ENCODE assay signal across 14 cellular contexts in the genomic region with DNA sequence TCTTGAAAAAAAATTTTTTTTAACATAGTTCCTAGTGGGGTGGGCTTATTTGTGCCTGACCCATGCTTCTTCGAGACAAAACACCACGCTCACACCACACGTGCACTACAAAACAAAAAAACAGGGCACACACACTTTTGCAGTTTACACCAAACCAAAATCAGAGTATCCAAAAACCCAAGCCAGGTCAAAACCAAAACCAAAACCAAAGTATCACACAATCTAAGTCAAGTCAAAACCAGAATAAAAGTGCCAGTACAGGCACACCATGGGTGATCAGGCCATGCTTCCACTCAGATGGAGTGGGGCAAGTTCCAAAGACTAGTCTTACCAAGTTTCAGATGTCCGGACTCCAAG. TPM values are rescaled to one million over a fixed set of nuclear protein-coding genes. Genes with fewer than 3 reads are reported as not detected.
DNase-seq lines count a peak whose midpoint lies in the region; ATAC-seq and TF ChIP-seq lines count a peak whose summit lies in the region.
"Not testable (repeated sequence)": the region's sequence is repeated elsewhere in the genome, so short reads cannot be mapped to it uniquely, and the experiment has no call there.
"Had no signal": no experiment of that assay in that cellular context is flagged by ENCODE, and none has a peak within 500 bp of the region (broad histone marks: within the 10 kb centered on the region; RNA-seq: fewer than 3 reads in every experiment).

No MANE protein-coding gene starts in this region.

- TF ChIP-seq POLR2A in tibial nerve (IDR thresholded peaks at IDR 0.05) = not testable (repeated sequence)

- peak; percentile 21 for DNase-seq in OCI-M1 (lab: John Stamatoyannopoulos, UW)
- peak; percentile 4 for DNase-seq in activated effector memory CD4-positive, alpha-beta T cell treated with anti-CD3 and anti-CD28 coated beads, Interleukin-2, amount 50 U/mL, for 16 hours
- DNase-seq in epithelial cell of prostate (ENCODE audit: low read depth, low spot score); right cardiac atrium; tibial nerve (ENCODE audit: low spot score in 2 of 2): not testable (repeated sequence)

- H3K36me3 ChIP-seq in mucosa of stomach (ENCODE audit: control insufficient read depth, insufficient read depth, low read length); skeletal muscle tissue (ENCODE audit: control insufficient read depth in 3 of 3, insufficient read depth in 3 of 3, low read length in 3 of 3); tibial nerve: not testable (repeated sequence)

- H3K27me3 ChIP-seq in right cardiac atrium (ENCODE audit: control insufficient read depth, insufficient read depth); mucosa of stomach (ENCODE audit: control insufficient read depth, insufficient read depth, low read length); skeletal muscle tissue (ENCODE audit: control insufficient read depth in 3 of 3, insufficient read depth in 3 of 3, low read length in 3 of 3); tibial nerve: not testable (repeated sequence)

- H3K27ac ChIP-seq in epithelial cell of prostate (peak overlapping the region; percentile 90), right cardiac atrium (ENCODE audit: low read length) (peak overlapping the region; percentile 5), skeletal muscle tissue (ENCODE audit: low read depth, low read length) (peak overlapping the region; percentile 66), tibial nerve (peak overlapping the region; percentile 20 to 82 (median 69))

- H3K4me3 ChIP-seq in GM08714 (ENCODE audit: low read length) = peak overlapping the region; percentile 58
- peak overlapping the region; percentile 32 for H3K4me3 ChIP-seq in right cardiac atrium (ENCODE audit: low read length)
- peak overlapping the region; percentile 15 for H3K4me3 ChIP-seq in mucosa of stomach (ENCODE audit: low read length)
- peak overlapping the region; percentile 45 to 66 (median 60) for H3K4me3 ChIP-seq in skeletal muscle tissue (ENCODE audit: low read length in 3 of 3)
- peak overlapping the region in 3 of 4 donors; percentile 7 to 31 (median 19) for H3K4me3 ChIP-seq in tibial nerve

- H3K4me1 ChIP-seq in right cardiac atrium (ENCODE audit: control insufficient read depth, insufficient read depth, low read length); skeletal muscle tissue (ENCODE audit: control insufficient read depth in 3 of 3, insufficient read depth in 3 of 3, low read length in 3 of 3); tibial nerve: not testable (repeated sequence)
- H3K4me1 ChIP-seq in mucosa of stomach (ENCODE audit: control insufficient read depth, insufficient read depth, low read length) = peaks cover 14% of the 10 kb centered on the region

- TF ChIP-seq EP300 in tibial nerve (IDR thresholded peaks at IDR 0.05) = not testable (repeated sequence)

- intact Hi-C loops in right cardiac atrium (cut with DNase I) = not testable (repeated sequence)

- ATAC-seq in right cardiac atrium = peak in 1 of 2 donors; percentile 36

- not testable (repeated sequence) for TF ChIP-seq CTCF in tibial nerve (IDR thresholded peaks at IDR 0.05)

- peak overlapping the region; percentile 95 for H3K9ac ChIP-seq in mucosa of stomach (ENCODE audit: low read length)
- H3K9ac ChIP-seq in skeletal muscle tissue (ENCODE audit: low read depth in 1 of 3, low read length in 3 of 3) = peak overlapping the region; percentile 26 to 50 (median 30)

- WGBS in right cardiac atrium = 45% methylated on average over 4 of the region's 4 CpGs
- 85 to 89% methylated on average over 4 of the region's 4 CpGs for WGBS in tibial nerve, 2 donors

- not testable (repeated sequence) for H3K9me3 ChIP-seq in right cardiac atrium (ENCODE audit: control insufficient read depth, low read length); mucosa of stomach (ENCODE audit: control insufficient read depth, low read length); skeletal muscle tissue (ENCODE audit: control insufficient read depth in 3 of 3, low read length in 3 of 3); tibial nerve

RNA-seq across cellular contexts. Expression of a gene that starts 15.2 kb away (rescaled TPM):
- total RNA-seq in right cardiac atrium = 1 to 10 TPM in 2 of 4 donors, under 1 TPM in 2; 0.34 to 1.2 (median 0.87) TPM
- 0.57 TPM for polyA plus RNA-seq in right cardiac atrium
- total RNA-seq in skeletal muscle tissue = not detected
- total RNA-seq in tibial nerve = 1 to 10 TPM in 2 of 4 donors, not detected in 2; 1.2 to 9.8 TPM
- total RNA-seq: CD4-positive, alpha-beta T cell; glomerular endothelial cell had no signal
- polyA plus RNA-seq: SK-N-SH had no signal

RNA-seq across cellular contexts. Expression of a gene that starts 27.3 kb away (rescaled TPM):
- total RNA-seq in right cardiac atrium = 1 to 10 TPM; 2.0 to 5.5 (median 3.7) TPM
- 2.0 TPM for polyA plus RNA-seq in right cardiac atrium
- total RNA-seq in skeletal muscle tissue = 8.4 TPM
- total RNA-seq in tibial nerve = 1 to 10 TPM; 1.2 to 4.6 (median 4.0) TPM

RNA-seq across cellular contexts. Expression of a gene that starts 28.1 kb away (rescaled TPM):
- 10 to 100 TPM; 10.8 to 16.7 (median 12.9) TPM for total RNA-seq in right cardiac atrium
- polyA plus RNA-seq in right cardiac atrium = 9.6 TPM
- total RNA-seq in skeletal muscle tissue = 9.9 TPM
- total RNA-seq in tibial nerve = 10 to 100 TPM; 13.8 to 25.1 (median 18.7) TPM

RNA-seq across cellular contexts. Expression of a gene that starts 46.8 kb away (rescaled TPM):
- total RNA-seq in right cardiac atrium = not detected
- not detected for polyA plus RNA-seq in right cardiac atrium
- total RNA-seq in skeletal muscle tissue = not detected
- not detected for total RNA-seq in tibial nerve
- total RNA-seq: activated T-cell treated with anti-CD3 and anti-CD28 coated beads, Interleukin-2, amount 50 U/mL, for 72 hours; CD4-positive, alpha-beta T cell; glomerular endothelial cell; H1; pulmonary artery endothelial cell had no signal
- polyA plus RNA-seq: SK-N-SH had no signal

Comparison
In these comparisons a context has a peak if more than half of its experiments do, and no peak if none do; other contexts are left out.
1. H3K27ac ChIP-seq: peak in every context shown above with its lines; median percentile 90 in epithelial cell of prostate; 69 in tibial nerve; 66 in skeletal muscle tissue; 5 in right cardiac atrium.